Comparison of ENCODE assay signal across 1 cellular context in the genomic region with DNA sequence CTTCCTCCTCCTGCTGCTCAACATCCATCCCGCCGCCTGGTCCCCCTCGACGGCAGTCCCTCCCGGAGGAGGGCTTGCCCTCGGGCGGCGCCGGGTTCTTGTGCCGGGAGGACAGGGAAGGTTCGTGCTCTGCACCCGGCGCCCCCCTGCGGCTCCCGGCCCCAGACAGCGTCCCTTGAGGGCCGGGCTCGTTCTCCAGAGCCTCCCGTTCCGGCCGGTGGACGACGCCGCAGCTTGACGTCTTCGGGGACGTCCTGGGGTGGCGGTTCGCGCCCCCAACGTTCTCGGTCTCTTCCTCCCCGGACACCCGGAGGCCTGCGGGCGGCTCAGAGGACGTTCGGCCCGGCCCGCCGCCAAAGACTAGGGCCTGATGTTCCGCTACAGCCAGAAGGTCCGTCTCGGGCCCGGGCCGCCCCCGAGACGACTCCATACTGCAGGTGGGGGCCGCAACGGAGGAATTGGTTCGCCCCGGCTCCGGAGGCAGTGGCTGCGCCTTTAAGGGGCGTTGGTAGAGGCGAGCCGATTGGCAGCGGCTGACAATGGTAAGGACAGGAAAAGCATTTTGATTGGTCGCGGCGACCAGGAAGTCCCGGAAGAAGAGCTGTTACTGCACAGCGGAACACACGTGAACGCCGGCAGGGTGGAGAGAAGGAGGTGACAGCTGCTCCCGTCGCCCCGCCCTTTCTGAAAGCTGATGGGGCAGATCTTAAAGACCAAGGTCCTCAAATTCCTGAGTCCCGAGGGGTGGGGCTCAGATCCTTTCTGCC.
TF ChIP-seq lines count a peak whose summit lies in the region.

BORCS6 (minus strand) TSS at position 470 of the 767 bp plus-strand sequence; CDS start at position 430, 40 bp downstream.

TF ChIP-seq in K562, 482 proteins besides CTCF, POLR2A, EP300 and RAD21 (continued from another document and continues in another):
- TF ChIP-seq MAZ (CRISPR knock-in tag; conservative IDR thresholded peaks at IDR 0.05 in 1 of 2, IDR thresholded peaks at IDR 0.05 in 1 of 2) (peak; percentile 87 to 95; a peak in 3 of 4 replicates), ZNF511 (CRISPR knock-in tag; IDR thresholded peaks at IDR 0.05) (peak; percentile 58; the same call in 1 of the 2 replicates), CLOCK (CRISPR knock-in tag; IDR thresholded peaks at IDR 0.05; ENCODE audit: borderline replicate concordance) (no peak), ATF4 (CRISPR knock-in tag; IDR thresholded peaks at IDR 0.05) (no peak), STAT5B (CRISPR knock-in tag; IDR thresholded peaks at IDR 0.05) (no peak), ZNF445 (CRISPR knock-in tag; IDR thresholded peaks at IDR 0.05; ENCODE audit: low read depth) (no peak), ZNF23 (CRISPR knock-in tag; IDR thresholded peaks at IDR 0.05) (no peak), ZNF77 (CRISPR knock-in tag; IDR thresholded peaks at IDR 0.05) (no peak), ZNF232 (CRISPR knock-in tag; IDR thresholded peaks at IDR 0.05) (no peak), ZNF76 (CRISPR knock-in tag; IDR thresholded peaks at IDR 0.05; ENCODE audit: borderline replicate concordance) (no peak), SAFB (IDR thresholded peaks at IDR 0.05; ENCODE audit: borderline replicate concordance, low read depth, low read length) (no peak), NELFE (IDR thresholded peaks at IDR 0.05; ENCODE audit: insufficient read depth, insufficient read length) (no peak), GTF2A2 (tag; IDR thresholded peaks at IDR 0.05) (no peak), GATA2 (CRISPR knock-in tag; IDR thresholded peaks at IDR 0.05) (no peak), KDM1A (IDR thresholded peaks at IDR 0.05) (no peak), IRF2 (CRISPR knock-in tag; IDR thresholded peaks at IDR 0.05) (no peak), ZNF217 (CRISPR knock-in tag; IDR thresholded peaks at IDR 0.05) (no peak), ZNF280B (CRISPR knock-in tag; IDR thresholded peaks at IDR 0.05) (no peak), ZNF696 (CRISPR knock-in tag; conservative IDR thresholded peaks at IDR 0.05) (no peak), LEF1 (IDR thresholded peaks at IDR 0.05) (no peak), CXXC5 (CRISPR knock-in tag; IDR thresholded peaks at IDR 0.05) (peak; percentile 67), CHD2 (IDR thresholded peaks at IDR 0.05; ENCODE audit: low read depth, low read length) (0 out of 2 replicates have a peak, but pooled peaks have one; percentile 14), TGIF2 (CRISPR knock-in tag; IDR thresholded peaks at IDR 0.05) (no peak), ZBTB1 (CRISPR knock-in tag; IDR thresholded peaks at IDR 0.05; ENCODE audit: borderline replicate concordance, low read depth) (no peak), L3MBTL2 (IDR thresholded peaks at IDR 0.05) (peak; percentile 50; the same call in 1 of the 2 replicates), ZNF24 (IDR thresholded peaks at IDR 0.05) (no peak), U2AF1 (optimal IDR thresholded peaks at IDR 0.05; ENCODE audit: low read depth, low read length) (no peak), PKNOX1 (IDR thresholded peaks at IDR 0.05) (peak; percentile 91), ZNF586 (CRISPR knock-in tag; conservative IDR thresholded peaks at IDR 0.05) (no peak), TFAM (CRISPR knock-in tag; conservative IDR thresholded peaks at IDR 0.05) (no peak), NR4A1 (CRISPR knock-in tag; IDR thresholded peaks at IDR 0.05) (no peak), NR4A1 (tag; IDR thresholded peaks at IDR 0.05) (no peak), EWSR1 (IDR thresholded peaks at IDR 0.05; ENCODE audit: borderline replicate concordance, low read depth, partially characterized antibody) (no peak), ZSCAN29 (IDR thresholded peaks at IDR 0.05) (no peak)
- TF ChIP-seq, protein P1, sequence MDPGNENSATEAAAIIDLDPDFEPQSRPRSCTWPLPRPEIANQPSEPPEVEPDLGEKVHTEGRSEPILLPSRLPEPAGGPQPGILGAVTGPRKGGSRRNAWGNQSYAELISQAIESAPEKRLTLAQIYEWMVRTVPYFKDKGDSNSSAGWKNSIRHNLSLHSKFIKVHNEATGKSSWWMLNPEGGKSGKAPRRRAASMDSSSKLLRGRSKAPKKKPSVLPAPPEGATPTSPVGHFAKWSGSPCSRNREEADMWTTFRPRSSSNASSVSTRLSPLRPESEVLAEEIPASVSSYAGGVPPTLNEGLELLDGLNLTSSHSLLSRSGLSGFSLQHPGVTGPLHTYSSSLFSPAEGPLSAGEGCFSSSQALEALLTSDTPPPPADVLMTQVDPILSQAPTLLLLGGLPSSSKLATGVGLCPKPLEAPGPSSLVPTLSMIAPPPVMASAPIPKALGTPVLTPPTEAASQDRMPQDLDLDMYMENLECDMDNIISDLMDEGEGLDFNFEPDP (CRISPR knock-in tag; IDR thresholded peaks at IDR 0.05): no peak
- TF ChIP-seq, protein P2, sequence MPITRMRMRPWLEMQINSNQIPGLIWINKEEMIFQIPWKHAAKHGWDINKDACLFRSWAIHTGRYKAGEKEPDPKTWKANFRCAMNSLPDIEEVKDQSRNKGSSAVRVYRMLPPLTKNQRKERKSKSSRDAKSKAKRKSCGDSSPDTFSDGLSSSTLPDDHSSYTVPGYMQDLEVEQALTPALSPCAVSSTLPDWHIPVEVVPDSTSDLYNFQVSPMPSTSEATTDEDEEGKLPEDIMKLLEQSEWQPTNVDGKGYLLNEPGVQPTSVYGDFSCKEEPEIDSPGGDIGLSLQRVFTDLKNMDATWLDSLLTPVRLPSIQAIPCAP (CRISPR knock-in tag; IDR thresholded peaks at IDR 0.05; ENCODE audit: borderline replicate concordance): no peak
- TF ChIP-seq, protein P3, sequence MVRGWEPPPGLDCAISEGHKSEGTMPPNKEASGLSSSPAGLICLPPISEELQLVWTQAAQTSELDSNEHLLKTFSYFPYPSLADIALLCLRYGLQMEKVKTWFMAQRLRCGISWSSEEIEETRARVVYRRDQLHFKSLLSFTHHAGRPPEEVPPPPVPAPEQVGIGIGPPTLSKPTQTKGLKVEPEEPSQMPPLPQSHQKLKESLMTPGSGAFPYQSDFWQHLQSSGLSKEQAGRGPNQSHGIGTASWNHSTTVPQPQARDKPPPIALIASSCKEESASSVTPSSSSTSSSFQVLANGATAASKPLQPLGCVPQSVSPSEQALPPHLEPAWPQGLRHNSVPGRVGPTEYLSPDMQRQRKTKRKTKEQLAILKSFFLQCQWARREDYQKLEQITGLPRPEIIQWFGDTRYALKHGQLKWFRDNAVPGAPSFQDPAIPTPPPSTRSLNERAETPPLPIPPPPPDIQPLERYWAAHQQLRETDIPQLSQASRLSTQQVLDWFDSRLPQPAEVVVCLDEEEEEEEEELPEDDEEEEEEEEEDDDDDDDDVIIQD (CRISPR knock-in tag; IDR thresholded peaks at IDR 0.05): no peak
- TF ChIP-seq, protein P4, sequence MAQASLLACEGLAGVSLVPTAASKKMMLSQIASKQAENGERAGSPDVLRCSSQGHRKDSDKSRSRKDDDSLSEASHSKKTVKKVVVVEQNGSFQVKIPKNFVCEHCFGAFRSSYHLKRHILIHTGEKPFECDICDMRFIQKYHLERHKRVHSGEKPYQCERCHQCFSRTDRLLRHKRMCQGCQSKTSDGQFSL (CRISPR knock-in tag; IDR thresholded peaks at IDR 0.05): no peak
- TF ChIP-seq, protein P4 (tag; IDR thresholded peaks at IDR 0.05): no peak
- TF ChIP-seq, protein P5, sequence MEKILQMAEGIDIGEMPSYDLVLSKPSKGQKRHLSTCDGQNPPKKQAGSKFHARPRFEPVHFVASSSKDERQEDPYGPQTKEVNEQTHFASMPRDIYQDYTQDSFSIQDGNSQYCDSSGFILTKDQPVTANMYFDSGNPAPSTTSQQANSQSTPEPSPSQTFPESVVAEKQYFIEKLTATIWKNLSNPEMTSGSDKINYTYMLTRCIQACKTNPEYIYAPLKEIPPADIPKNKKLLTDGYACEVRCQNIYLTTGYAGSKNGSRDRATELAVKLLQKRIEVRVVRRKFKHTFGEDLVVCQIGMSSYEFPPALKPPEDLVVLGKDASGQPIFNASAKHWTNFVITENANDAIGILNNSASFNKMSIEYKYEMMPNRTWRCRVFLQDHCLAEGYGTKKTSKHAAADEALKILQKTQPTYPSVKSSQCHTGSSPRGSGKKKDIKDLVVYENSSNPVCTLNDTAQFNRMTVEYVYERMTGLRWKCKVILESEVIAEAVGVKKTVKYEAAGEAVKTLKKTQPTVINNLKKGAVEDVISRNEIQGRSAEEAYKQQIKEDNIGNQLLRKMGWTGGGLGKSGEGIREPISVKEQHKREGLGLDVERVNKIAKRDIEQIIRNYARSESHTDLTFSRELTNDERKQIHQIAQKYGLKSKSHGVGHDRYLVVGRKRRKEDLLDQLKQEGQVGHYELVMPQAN (IDR thresholded peaks at IDR 0.05; ENCODE audit: borderline replicate concordance): no peak
- TF ChIP-seq, protein P6, sequence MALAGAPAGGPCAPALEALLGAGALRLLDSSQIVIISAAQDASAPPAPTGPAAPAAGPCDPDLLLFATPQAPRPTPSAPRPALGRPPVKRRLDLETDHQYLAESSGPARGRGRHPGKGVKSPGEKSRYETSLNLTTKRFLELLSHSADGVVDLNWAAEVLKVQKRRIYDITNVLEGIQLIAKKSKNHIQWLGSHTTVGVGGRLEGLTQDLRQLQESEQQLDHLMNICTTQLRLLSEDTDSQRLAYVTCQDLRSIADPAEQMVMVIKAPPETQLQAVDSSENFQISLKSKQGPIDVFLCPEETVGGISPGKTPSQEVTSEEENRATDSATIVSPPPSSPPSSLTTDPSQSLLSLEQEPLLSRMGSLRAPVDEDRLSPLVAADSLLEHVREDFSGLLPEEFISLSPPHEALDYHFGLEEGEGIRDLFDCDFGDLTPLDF (CRISPR knock-in tag; IDR thresholded peaks at IDR 0.05): no peak
